Comparison of ENCODE assay signal across 1 cellular context in the genomic region with DNA sequence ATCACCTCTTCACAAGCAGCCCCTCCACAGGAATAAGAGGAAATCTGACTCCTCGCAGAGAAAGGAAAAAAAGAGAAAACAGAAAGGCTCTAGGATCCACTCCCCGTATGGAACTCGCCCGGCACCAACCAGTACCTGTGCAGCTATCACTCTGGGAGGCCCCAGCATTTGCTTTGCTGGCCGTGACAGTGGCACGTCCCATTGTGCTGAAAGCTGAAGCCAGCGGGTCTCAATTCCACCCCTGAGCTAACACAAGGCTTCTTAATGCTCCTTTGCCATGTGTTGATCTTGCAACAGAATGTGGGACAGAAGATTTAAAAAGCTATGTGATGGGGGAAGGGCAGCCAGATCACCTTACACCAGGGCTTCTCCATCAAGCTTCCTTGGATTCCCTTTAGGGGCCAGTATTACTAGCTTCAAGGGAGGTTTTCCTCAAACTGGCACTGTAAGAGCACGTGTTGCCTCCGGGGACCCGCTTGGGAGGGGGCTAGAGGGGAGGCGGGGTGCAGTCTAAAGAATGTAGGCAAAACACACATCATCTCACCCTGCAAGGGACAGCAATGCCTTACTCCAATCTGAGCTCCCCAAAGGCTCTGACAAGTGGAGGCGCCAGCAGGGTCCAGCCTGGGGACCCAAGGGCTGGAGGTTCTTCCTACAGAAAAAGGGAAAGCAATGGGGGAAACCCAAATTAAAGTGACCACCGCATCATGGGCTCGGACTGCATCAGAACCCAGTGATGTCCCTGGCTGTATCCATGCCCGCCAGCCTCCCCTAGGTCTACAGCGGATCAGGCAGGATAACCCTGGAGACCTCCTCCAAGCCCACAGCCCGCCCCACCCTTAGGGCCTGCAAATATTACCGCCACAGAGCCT.
TF ChIP-seq lines count a peak whose summit lies in the region.

No MANE protein-coding gene starts in this region.

TF ChIP-seq in SK-N-SH treated with all-trans-retinoic acid at 6 μM for 48 hours, 23 proteins besides CTCF, POLR2A, EP300 and RAD21:
- no peak for TF ChIP-seq TSHZ2 (CRISPR knock-in tag; IDR thresholded peaks at IDR 0.05)
- no peak for TF ChIP-seq CSDC2 (CRISPR knock-in tag; IDR thresholded peaks at IDR 0.05)
- TF ChIP-seq, protein P1, sequence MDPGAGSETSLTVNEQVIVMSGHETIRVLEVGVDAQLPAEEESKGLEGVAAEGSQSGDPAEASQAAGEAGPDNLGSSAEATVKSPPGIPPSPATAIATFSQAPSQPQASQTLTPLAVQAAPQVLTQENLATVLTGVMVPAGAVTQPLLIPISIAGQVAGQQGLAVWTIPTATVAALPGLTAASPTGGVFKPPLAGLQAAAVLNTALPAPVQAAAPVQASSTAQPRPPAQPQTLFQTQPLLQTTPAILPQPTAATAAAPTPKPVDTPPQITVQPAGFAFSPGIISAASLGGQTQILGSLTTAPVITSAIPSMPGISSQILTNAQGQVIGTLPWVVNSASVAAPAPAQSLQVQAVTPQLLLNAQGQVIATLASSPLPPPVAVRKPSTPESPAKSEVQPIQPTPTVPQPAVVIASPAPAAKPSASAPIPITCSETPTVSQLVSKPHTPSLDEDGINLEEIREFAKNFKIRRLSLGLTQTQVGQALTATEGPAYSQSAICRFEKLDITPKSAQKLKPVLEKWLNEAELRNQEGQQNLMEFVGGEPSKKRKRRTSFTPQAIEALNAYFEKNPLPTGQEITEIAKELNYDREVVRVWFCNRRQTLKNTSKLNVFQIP (CRISPR knock-in tag; IDR thresholded peaks at IDR 0.05; ENCODE audit: borderline replicate concordance, low read depth), result no peak
- TF ChIP-seq ZNF70 (CRISPR knock-in tag; IDR thresholded peaks at IDR 0.05), result no peak
- TF ChIP-seq TCF4 (CRISPR knock-in tag; IDR thresholded peaks at IDR 0.05; ENCODE audit: borderline replicate concordance), result no peak
- no peak for TF ChIP-seq PPARA (CRISPR knock-in tag; IDR thresholded peaks at IDR 0.05; ENCODE audit: borderline replicate concordance)
- TF ChIP-seq, protein P2, sequence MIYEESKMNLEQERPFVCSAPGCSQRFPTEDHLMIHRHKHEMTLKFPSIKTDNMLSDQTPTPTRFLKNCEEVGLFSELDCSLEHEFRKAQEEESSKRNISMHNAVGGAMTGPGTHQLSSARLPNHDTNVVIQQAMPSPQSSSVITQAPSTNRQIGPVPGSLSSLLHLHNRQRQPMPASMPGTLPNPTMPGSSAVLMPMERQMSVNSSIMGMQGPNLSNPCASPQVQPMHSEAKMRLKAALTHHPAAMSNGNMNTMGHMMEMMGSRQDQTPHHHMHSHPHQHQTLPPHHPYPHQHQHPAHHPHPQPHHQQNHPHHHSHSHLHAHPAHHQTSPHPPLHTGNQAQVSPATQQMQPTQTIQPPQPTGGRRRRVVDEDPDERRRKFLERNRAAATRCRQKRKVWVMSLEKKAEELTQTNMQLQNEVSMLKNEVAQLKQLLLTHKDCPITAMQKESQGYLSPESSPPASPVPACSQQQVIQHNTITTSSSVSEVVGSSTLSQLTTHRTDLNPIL (CRISPR knock-in tag; IDR thresholded peaks at IDR 0.05; ENCODE audit: low read depth), result no peak
- no peak for TF ChIP-seq SNAI2 (CRISPR knock-in tag; IDR thresholded peaks at IDR 0.05)
- TF ChIP-seq TOX (CRISPR knock-in tag; IDR thresholded peaks at IDR 0.05; ENCODE audit: borderline replicate concordance), result no peak
- TF ChIP-seq ZC3H10 (CRISPR knock-in tag; IDR thresholded peaks at IDR 0.05), result no peak
- TF ChIP-seq CSRNP3 (CRISPR knock-in tag; IDR thresholded peaks at IDR 0.05), result no peak
